In the genomic region with DNA sequence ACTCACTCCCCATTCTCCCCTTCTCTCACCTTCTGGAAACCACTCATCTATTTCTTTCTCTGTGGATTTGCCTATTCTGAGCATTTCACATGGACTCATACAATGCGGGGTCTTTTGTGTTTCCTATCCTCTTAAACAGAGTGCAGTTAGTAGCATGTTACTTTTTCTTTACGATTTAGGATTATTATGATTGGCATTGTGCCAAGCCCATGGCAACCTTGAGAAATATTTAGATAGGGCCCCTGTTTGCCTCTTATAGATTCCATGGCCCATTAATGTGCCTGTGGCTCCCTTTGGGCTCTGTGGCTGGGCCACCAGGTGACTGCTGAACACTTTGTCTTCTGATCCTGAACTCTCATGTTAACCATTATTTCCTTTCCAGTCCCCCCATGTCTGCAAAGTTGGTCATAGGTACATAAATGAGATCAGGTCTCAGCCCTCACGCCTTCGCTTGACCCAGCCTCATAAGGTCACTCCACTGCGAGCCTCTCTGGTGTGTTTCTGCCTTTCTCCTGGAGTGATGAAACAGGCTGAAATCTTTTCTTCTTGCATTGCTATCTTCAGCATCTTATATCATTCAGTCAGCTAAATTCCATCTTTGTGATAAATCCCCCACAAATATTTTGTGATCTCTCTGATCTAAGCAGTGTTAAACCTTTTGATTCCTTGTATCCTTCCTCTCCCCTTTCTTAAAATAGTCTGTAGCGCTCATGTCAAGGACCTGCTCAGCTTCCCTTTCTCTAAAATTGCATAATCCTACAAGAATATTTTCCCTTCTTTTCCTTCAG, we compare ENCODE assay signal across 25 cellular contexts. TPM values are rescaled to one million over a fixed set of nuclear protein-coding genes. Genes with fewer than 3 reads are reported as not detected.
DNase-seq lines count a peak whose midpoint lies in the region; ATAC-seq, FAIRE-seq and TF ChIP-seq lines count a peak whose summit lies in the region.
"Had no signal": no experiment of that assay in that cellular context is flagged by ENCODE, and none has a peak within 500 bp of the region (broad histone marks: within the 10 kb centered on the region; RNA-seq: fewer than 3 reads in every experiment).

No MANE protein-coding gene starts in this region.

- intact Hi-C loops in K562 (cut with micrococcal nuclease) = no loop called here

- H3K4ac ChIP-seq in mesenchymal stem cell (ENCODE audit: low read depth in 1 of 2, low read length in 2 of 2) = no peak overlapping the region

- H4K20me1 ChIP-seq in K562 (replicated peaks; ENCODE audit: control insufficient read depth, insufficient read depth, low read length) = 0 out of 2 replicates have a peak, but pooled peaks cover 4% of the 10 kb centered on the region

- no peak overlapping the region for H2BK5ac ChIP-seq in mesenchymal stem cell (ENCODE audit: low read depth, low read length, poor library complexity, severe bottlenecking)

- H3K4me1 Mint-ChIP-seq in immature natural killer cell = no peaks in the 10 kb centered on the region
- H3K4me1 Mint-ChIP-seq: memory B cell, T-helper 17 cell had no signal

- no peak overlapping the region for H3K9ac ChIP-seq in K562 (ENCODE audit: insufficient read depth in 1 of 2, low read depth in 2 of 2, low read length in 2 of 2)
- H3K9ac ChIP-seq in mesenchymal stem cell (ENCODE audit: low read length) = peak overlapping the region; percentile 55

- H3K36me3 ChIP-seq in K562 (ENCODE audit: control insufficient read depth, insufficient read depth, low read length) (no peaks in the 10 kb centered on the region), mesenchymal stem cell (ENCODE audit: control insufficient read depth in 1 of 2, insufficient read depth in 2 of 2, low read depth in 1 of 2, low read length in 2 of 2) (no peaks in the 10 kb centered on the region)
- H3K36me3 ChIP-seq: brain microvascular endothelial cell, tibial nerve had no signal

- no peak overlapping the region for H3K27ac Mint-ChIP-seq in immature natural killer cell
- H3K27ac Mint-ChIP-seq: activated CD8-positive, alpha-beta T cell treated with anti-CD3 and anti-CD28 coated beads, Interleukin-2, amount 10 ng/mL, durations not matched to agents 7 days and 5 days; activated naive CD4-positive, alpha-beta T cell treated with anti-CD3 and anti-CD28 coated beads, Interleukin-2, amount 50 U/mL, for 72 hours; H9; memory B cell; nephron progenitor cell; stimulated activated naive B cell treated with anti-CD40 and anti-IgM and Interleukin-4, amounts not matched to agents 10 μg/mL and 1 μg/mL and 100 μg/mL, for 72 hours; T-helper 17 cell; WTC11 had no signal

- no peaks in the 10 kb centered on the region for H3K79me2 ChIP-seq in K562 (ENCODE audit: control insufficient read depth, insufficient read depth, low read length)

- no peak overlapping the region for H2BK120ac ChIP-seq in mesenchymal stem cell (ENCODE audit: low read depth, low read length)

- H3K79me1 ChIP-seq in mesenchymal stem cell (replicated peaks; ENCODE audit: low read length, poor library complexity, severe bottlenecking) = no peaks in the 10 kb centered on the region

- CTCF ChIA-PET in K562 (lab: Yijun Ruan, JAX; ENCODE audit: low intra/inter-chr PET ratio) = interaction anchor here (0.7 to 3.5 kb wide), 3 partner anchors 285 to 1374 kb away, joined by 3 to 19 read pairs (median 17); no protein-coding TSS in a partner anchor

- TF ChIP-seq RAD21 in K562 (CRISPR knock-in tag; conservative IDR thresholded peaks at IDR 0.05 in 1 of 2, IDR thresholded peaks at IDR 0.05 in 1 of 2) = no peak

- H3K36me3 Mint-ChIP-seq in immature natural killer cell = no peaks in the 10 kb centered on the region
- H3K36me3 Mint-ChIP-seq: activated naive CD4-positive, alpha-beta T cell treated with anti-CD3 and anti-CD28 coated beads, Interleukin-2, amount 50 U/mL, for 72 hours; memory B cell; stimulated activated naive B cell treated with anti-CD40 and anti-IgM and Interleukin-4, amounts not matched to agents 10 μg/mL and 1 μg/mL and 100 μg/mL, for 72 hours; WTC11 had no signal

- H3K27me3 Mint-ChIP-seq in immature natural killer cell (ENCODE audit: low read depth in 3 of 3) = peaks cover 2 to 8% (median 5%) of the 10 kb centered on the region in 3 donors

- in situ Hi-C loops in K562 (cut with MboI) = loop anchor here (10.0 kb wide), 2 partner anchors 288 to 688 kb away; no protein-coding TSS in a partner anchor

- H3K9me3 ChIP-seq in K562 (replicated peaks; ENCODE audit: control insufficient read depth, insufficient read depth, low read depth, low read length) (no peaks in the 10 kb centered on the region), mesenchymal stem cell (ENCODE audit: control insufficient read depth, low read length) (no peaks in the 10 kb centered on the region)
- H3K9me3 ChIP-seq: tibial nerve had no signal

- H2AFZ ChIP-seq in K562 (ENCODE audit: low read depth, low read length) = no peak overlapping the region
- H2AFZ ChIP-seq in mesenchymal stem cell (ENCODE audit: low read depth, low read length) = no peak overlapping the region

- no peak overlapping the region for H3K4me3 Mint-ChIP-seq in immature natural killer cell
- H3K4me3 Mint-ChIP-seq: activated CD8-positive, alpha-beta T cell treated with anti-CD3 and anti-CD28 coated beads, Interleukin-2, amount 10 ng/mL, durations not matched to agents 7 days and 5 days; H9; memory B cell; nephron progenitor cell; stimulated activated naive B cell treated with anti-CD40 and anti-IgM and Interleukin-4, amounts not matched to agents 10 μg/mL and 1 μg/mL and 100 μg/mL, for 72 hours; T-helper 17 cell; WTC11 had no signal

- BruUV-seq in K562 (replicated peaks; lab: Mats Ljungman, UMichigan) = no TSS peak

- H3K27ac ChIP-seq in K562 (ENCODE audit: extremely low read depth, low read depth, low read length) (no peak overlapping the region), mesenchymal stem cell (ENCODE audit: low read length, poor library complexity, severe bottlenecking) (no peak overlapping the region)
- H3K27ac ChIP-seq: brain microvascular endothelial cell, tibial nerve had no signal

- WGBS in K562 (ENCODE audit: insufficient coverage, low coverage, missing lambda C conversion rate) = 5% methylated on average over 6 of the region's 6 CpGs
- 73% methylated on average over 6 of the region's 6 CpGs for WGBS in mesenchymal stem cell

- H3K9me1 ChIP-seq in K562 (ENCODE audit: control insufficient read depth, insufficient read depth, low read length) = no peaks in the 10 kb centered on the region

- H3K4me2 ChIP-seq in K562 (ENCODE audit: insufficient read depth, low read length) (no peak overlapping the region), mesenchymal stem cell (ENCODE audit: low read length, poor library complexity, severe bottlenecking) (no peak overlapping the region)

- no peak overlapping the region for H2AK5ac ChIP-seq in mesenchymal stem cell (ENCODE audit: low read length, severe bottlenecking)

- no peak for TF ChIP-seq CTCF in K562 (IDR thresholded peaks at IDR 0.05 in 2 of 3, conservative IDR thresholded peaks at IDR 0.05 in 1 of 3; ENCODE audit: insufficient read depth in 2 of 3, low read depth in 1 of 3, low read length in 3 of 3)

- H4K91ac ChIP-seq in mesenchymal stem cell (ENCODE audit: low read length) = no peak overlapping the region

- ATAC-seq in K562 = no peak
- no peak for ATAC-seq in HG03135 (IDR thresholded peaks at IDR 0.05; ENCODE audit: unreplicated experiment)
- ATAC-seq: activated CD8-positive, alpha-beta T cell treated with anti-CD3 and anti-CD28 coated beads, Interleukin-2, amount 10 ng/mL, durations not matched to agents 7 days and 5 days; activated naive CD4-positive, alpha-beta T cell treated with anti-CD3 and anti-CD28 coated beads, Interleukin-2, amount 50 U/mL, for 72 hours; stimulated activated naive B cell treated with anti-CD40 and anti-IgM and Interleukin-4, amounts not matched to agents 10 μg/mL and 1 μg/mL and 100 μg/mL, for 72 hours; T-helper 17 cell; WTC11 had no signal

- H3K27me3 ChIP-seq in K562 (ENCODE audit: control insufficient read depth in 2 of 2, insufficient read depth in 2 of 2, low read length in 2 of 2) (peaks cover 5 to 6% of the 10 kb centered on the region in 2 experiments; a peak in 2 of 5 replicates), mesenchymal stem cell (ENCODE audit: control insufficient read depth in 1 of 2, insufficient read depth in 1 of 2, low read length in 2 of 2) (peaks cover 0 to 3% of the 10 kb centered on the region in 2 experiments)
- H3K27me3 ChIP-seq: brain microvascular endothelial cell, tibial nerve had no signal

- no peak overlapping the region for H3K18ac ChIP-seq in mesenchymal stem cell (ENCODE audit: low read depth in 1 of 2, low read length in 2 of 2)

- H3K4me1 ChIP-seq in K562 (replicated peaks in 1 of 2; ENCODE audit: control insufficient read depth in 2 of 2, insufficient read depth in 2 of 2, low read length in 2 of 2) = no peaks in the 10 kb centered on the region; a peak in 1 of 5 replicates
- no peaks in the 10 kb centered on the region for H3K4me1 ChIP-seq in mesenchymal stem cell (ENCODE audit: control insufficient read depth, insufficient read depth, low read depth, low read length)

- POLR2A ChIA-PET in K562 (lab: Yijun Ruan, JAX) = no interaction called here

- H2BK12ac ChIP-seq in mesenchymal stem cell (ENCODE audit: low read length in 2 of 2) = no peak overlapping the region

- H4K8ac ChIP-seq in mesenchymal stem cell (ENCODE audit: low read length) = no peak overlapping the region

- no peak overlapping the region for H3K4me3 ChIP-seq in K562
- peak overlapping the region in 1 of 2 experiments; percentile 24 for H3K4me3 ChIP-seq in mesenchymal stem cell (ENCODE audit: insufficient read depth in 1 of 2, low read depth in 1 of 2, low read length in 2 of 2)
- H3K4me3 ChIP-seq: tibial nerve had no signal

- no peak overlapping the region for H3K14ac ChIP-seq in mesenchymal stem cell (ENCODE audit: low read length in 2 of 2)

- no peak for FAIRE-seq in K562 (lab: Jason Lieb, UNC)
- FAIRE-seq: keratinocyte had no signal

- H3K23ac ChIP-seq in mesenchymal stem cell (ENCODE audit: low read length in 2 of 2) = no peak overlapping the region

- no peaks in the 10 kb centered on the region for H3K9me3 Mint-ChIP-seq in immature natural killer cell
- H3K9me3 Mint-ChIP-seq: activated naive CD4-positive, alpha-beta T cell treated with anti-CD3 and anti-CD28 coated beads, Interleukin-2, amount 50 U/mL, for 72 hours; memory B cell; stimulated activated naive B cell treated with anti-CD40 and anti-IgM and Interleukin-4, amounts not matched to agents 10 μg/mL and 1 μg/mL and 100 μg/mL, for 72 hours had no signal

- DNase-seq in A172 (ENCODE audit: low spot score) = peak; percentile 28
- DNase-seq in GM04503 (ENCODE audit: low read depth) = peak; percentile 75
- DNase-seq in K562 (ENCODE audit: extremely low read depth in 1 of 4, low spot score in 3 of 4) = no peak
- DNase-seq in mesenchymal stem cell = peak; percentile 27
- DNase-seq in GF-D8 (lab: John Stamatoyannopoulos, UW) = no peak
- no peak for DNase-seq in immature natural killer cell
- DNase-seq in HuH-7.5 (ENCODE audit: low spot score) = no peak
- DNase-seq: activated CD8-positive, alpha-beta T cell treated with anti-CD3 and anti-CD28 coated beads, Interleukin-2, amount 10 ng/mL, durations not matched to agents 7 days and 5 days; brain microvascular endothelial cell; DND-41; H9; KG1; NCI-H1417; NCI-H2171 treated with DMSO at 0.1 percent for 48 hours; NCI-H774; nephron progenitor cell; SHP77 treated with DMSO at 0.1 percent for 48 hours; stimulated activated naive B cell treated with anti-CD40 and anti-IgM and Interleukin-4, amounts not matched to agents 10 μg/mL and 1 μg/mL and 100 μg/mL, for 72 hours; T-helper 17 cell had no signal

- TF ChIP-seq EP300 in K562 (IDR thresholded peaks at IDR 0.05; ENCODE audit: low read length) = no peak

- no peak for TF ChIP-seq POLR2A in K562 (conservative IDR thresholded peaks at IDR 0.05)

- H2BK15ac ChIP-seq in mesenchymal stem cell (ENCODE audit: low read depth, poor library complexity, severe bottlenecking) = no peak overlapping the region

RNA-seq across cellular contexts. Expression of a gene that starts 44.0 kb away (rescaled TPM):
- 3.9 and 5.6 TPM in 2 replicates for total RNA-seq in A172 (2014; rRNA removed; shearing (Covaris generic))
- 2.1 and 3.5 TPM in 2 replicates for total RNA-seq in K562 (2011; cell fraction: chromatin; rRNA removed; ENCODE audit: low replicate concordance)
- 2.7 and 3.3 TPM in 2 replicates for total RNA-seq in K562 (2011; cell fraction: nucleolus; rRNA removed)
- 1.6 and 2.5 TPM in 2 replicates for total RNA-seq in K562 (2011; cell fraction: nucleoplasm; rRNA removed)
- total RNA-seq in K562 (2014; rRNA removed) (0.12 and 0.36 TPM in 2 replicates), K562 (2014; rRNA removed; fragmentation: Illumina TruSeq; extraction: Trizol) (0.38 and 0.44 TPM in 2 replicates), K562 (2015; rRNA removed; fragmentation: Illumina TruSeq; extraction: Trizol) (0.30 and 0.51 TPM in 2 replicates), K562 (2021) (0.07 and 0.35 TPM in 2 replicates)
- polyA plus RNA-seq in K562 (2011; rRNA removed) (0.75 and 0.91 TPM in 2 replicates), K562 (2014; fragmentation: Illumina TruSeq; extraction: Trizol) (0.44 and 0.51 TPM in 2 replicates), K562 (2014; fragmentation: Nextera tagmentation; extraction: Ambion mirVana) (under 1 TPM in 1 of 2 experiments, not detected in 1; 0.31 TPM), K562 (2014; rRNA removed) (0.22 and 0.24 TPM in 2 replicates), immature natural killer cell (1 to 10 TPM in 1 of 3 donors, under 1 TPM in 1, not detected in 1; 0.39 to 1.6 TPM)
- polyA plus RNA-seq in K562 (2011; cell fraction: cytosol; rRNA removed) = 0.12 and 0.49 TPM in 2 replicates
- polyA plus RNA-seq in K562 (2011; cell fraction: nucleus; rRNA removed) = 1.7 and 2.6 TPM in 2 replicates
- 0.17 and 0.26 TPM in 2 replicates for polyA plus RNA-seq in K562 (2012)
- 0.21 and 0.90 TPM in 2 replicates for polyA minus RNA-seq in K562 (2011; rRNA and poly(A)+ RNA removed)
- polyA minus RNA-seq in K562 (2011; cell fraction: cytosol; rRNA and poly(A)+ RNA removed) = not detected in 2 replicates
- 0.78 and 1.3 TPM in 2 replicates for polyA minus RNA-seq in K562 (2011; cell fraction: nucleus; rRNA and poly(A)+ RNA removed)
- 0.33 TPM for polyA plus RNA-seq in mesenchymal stem cell (2013, experiment 1 of 2)
- 0.25 TPM for polyA plus RNA-seq in mesenchymal stem cell (2013, experiment 2 of 2)

Comparison
In these comparisons a context has a peak if more than half of its experiments do, and no peak if none do; other contexts are left out.
1. DNase-seq: peak in A172 (single experiment), GM04503 (single experiment) and mesenchymal stem cell (single experiment); none in K562 (0 of 4), GF-D8 (single experiment), immature natural killer cell (0 of 3) and HuH-7.5 (single experiment).